In the genomic region with DNA sequence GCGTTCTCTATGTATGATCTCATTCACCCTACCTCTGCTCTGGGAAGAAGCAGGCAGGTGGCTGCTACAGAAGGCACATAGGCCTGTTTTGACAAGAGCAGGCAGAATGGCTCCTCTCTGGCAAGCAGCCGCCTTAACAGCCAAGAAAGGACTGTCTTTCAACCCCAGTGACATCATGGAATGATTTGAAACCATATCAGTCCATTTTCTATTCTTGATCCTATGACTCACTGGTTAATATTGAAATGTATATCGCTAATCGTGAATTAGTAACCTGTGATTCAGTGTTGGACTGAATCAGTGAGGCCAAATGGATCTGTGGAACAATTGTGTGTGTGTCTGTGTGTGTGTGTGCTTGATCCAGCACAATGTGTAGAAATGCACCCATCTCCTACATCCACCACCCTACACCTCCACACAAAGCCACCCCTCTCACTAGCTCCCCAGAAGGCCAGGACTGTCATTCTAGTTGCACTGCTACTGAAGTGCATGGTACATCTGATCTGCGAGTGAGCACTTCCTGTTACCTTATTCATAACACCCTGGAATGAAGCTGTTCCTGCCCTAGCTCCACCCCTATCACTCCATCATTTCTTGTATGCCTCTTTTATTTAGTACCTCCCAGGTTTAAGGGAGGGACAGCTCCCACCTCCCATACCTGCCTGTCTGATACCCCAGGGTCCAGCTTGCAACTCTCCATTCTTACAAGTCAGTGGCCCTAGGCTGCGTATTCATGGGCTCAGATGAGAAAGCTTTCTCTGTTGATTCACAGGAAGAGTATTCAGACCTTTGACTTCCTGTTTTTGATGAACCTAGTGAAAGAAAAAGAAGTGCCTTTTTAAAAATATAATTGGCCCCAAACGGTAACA, we compare ENCODE assay signal across 8 cellular contexts.
DNase-seq lines count a peak whose midpoint lies in the region; ATAC-seq lines count a peak whose summit lies in the region.

No MANE protein-coding gene starts in this region.

- H3K9me3 ChIP-seq in T-helper 17 cell (ENCODE audit: control insufficient read depth, low read length, poor library complexity, severe bottlenecking), result no peaks in the 10 kb centered on the region
- no peaks in the 10 kb centered on the region for H3K9me3 ChIP-seq in effector memory CD4-positive, alpha-beta T cell (ENCODE audit: control insufficient read depth, low read length)

- no peaks in the 10 kb centered on the region for H3K27me3 ChIP-seq in effector memory CD4-positive, alpha-beta T cell (replicated peaks; ENCODE audit: control insufficient read depth, insufficient read depth, low read length, poor library complexity, severe bottlenecking)

- peaks cover 22% of the 10 kb centered on the region for H3K4me1 ChIP-seq in effector memory CD4-positive, alpha-beta T cell (ENCODE audit: control insufficient read depth, insufficient read depth, low read length, poor library complexity, severe bottlenecking)

- H3K36me3 ChIP-seq in effector memory CD4-positive, alpha-beta T cell (ENCODE audit: control insufficient read depth, insufficient read depth, low read length), result no peaks in the 10 kb centered on the region

- DNase-seq in activated CD4-positive, alpha-beta T cell treated with anti-CD3 and anti-CD28 coated beads for 1 hour, result peak; percentile 22
- DNase-seq in activated CD4-positive, alpha-beta T cell treated with anti-CD3 and anti-CD28 coated beads, Interleukin-2, amount 50 U/mL, for 1 hour, result no peak
- DNase-seq in T-helper 17 cell (no peak), middle frontal gyrus (ENCODE audit: extremely low spot score, low spot score) (no peak), medulla oblongata (ENCODE audit: extremely low spot score) (no peak)
- peak in 1 of 3 donors; percentile 12 for DNase-seq in effector memory CD4-positive, alpha-beta T cell
- DNase-seq in stimulated activated CD4-positive, alpha-beta T cell treated with anti-CD3 and anti-CD28 coated beads, Interleukin-4, amount 100 ng/mL, for 1 hour, result peak; percentile 30

- H3K4me1 Mint-ChIP-seq in T-helper 17 cell, result peaks cover 41% of the 10 kb centered on the region

- H3K27me3 Mint-ChIP-seq in T-helper 17 cell, result no peaks in the 10 kb centered on the region

- H3K4me3 Mint-ChIP-seq in T-helper 17 cell, result peak overlapping the region; percentile 77

- peak overlapping the region; percentile 64 for H3K27ac ChIP-seq in effector memory CD4-positive, alpha-beta T cell (ENCODE audit: insufficient read depth, low read length, poor library complexity, severe bottlenecking)

- H3K4me3 ChIP-seq in effector memory CD4-positive, alpha-beta T cell (ENCODE audit: insufficient read depth, low read depth, low read length, poor library complexity, severe bottlenecking), result peak overlapping the region; percentile 43

- peak overlapping the region; percentile 92 for H3K27ac Mint-ChIP-seq in T-helper 17 cell

- ATAC-seq in HG03097 (IDR thresholded peaks at IDR 0.05; ENCODE audit: low FRiP score, unreplicated experiment) (peak; percentile 37), T-helper 17 cell (peak; percentile 91)

- H3K36me3 Mint-ChIP-seq in T-helper 17 cell (ENCODE audit: low read depth), result no peaks in the 10 kb centered on the region

Comparison
In these comparisons a context has a peak if more than half of its experiments do, and no peak if none do; other contexts are left out.
1. DNase-seq: peak in activated CD4-positive, alpha-beta T cell treated with anti-CD3 and anti-CD28 coated beads for 1 hour (single experiment) and stimulated activated CD4-positive, alpha-beta T cell treated with anti-CD3 and anti-CD28 coated beads, Interleukin-4, amount 100 ng/mL, for 1 hour (single experiment); none in activated CD4-positive, alpha-beta T cell treated with anti-CD3 and anti-CD28 coated beads, Interleukin-2, amount 50 U/mL, for 1 hour (single experiment), T-helper 17 cell (0 of 3), middle frontal gyrus (single experiment) and medulla oblongata (single experiment).